Comparison of ENCODE assay signal across 14 cellular contexts in genomic region chr20:50227506-50227905, GRCh38.
"Had no signal": no experiment of that assay in that cellular context is flagged by ENCODE, and none has a peak within 500 bp of the region (broad histone marks: within the 10 kb centered on the region; RNA-seq: fewer than 3 reads in every experiment).

No MANE protein-coding gene starts in this region.

- H3K4me3 Mint-ChIP-seq: activated T-cell treated with anti-CD3 and anti-CD28 coated beads, Interleukin-2, amount 50 U/mL, for 4 hours had no signal

- ATAC-seq: activated CD4-positive, CD25-positive, alpha-beta regulatory T cell treated with anti-CD3 and anti-CD28 coated beads, Interleukin-2, amount 50 U/mL, for 24 hours; gastrocnemius medialis; heart left ventricle; sciatic nerve had no signal

- H3K27ac ChIP-seq: epithelial cell of prostate, gastrocnemius medialis, heart left ventricle had no signal

- H3K4me3 ChIP-seq: ascending aorta, breast epithelium, gastrocnemius medialis, heart left ventricle, lung, ovary, tibial artery had no signal

- H3K9me3 Mint-ChIP-seq: activated T-cell treated with anti-CD3 and anti-CD28 coated beads, Interleukin-2, amount 50 U/mL, for 4 hours had no signal

- DNase-seq: activated CD4-positive, alpha-beta T cell treated with anti-CD3 and anti-CD28 coated beads, Interleukin-2, amount 50 U/mL, for 48 hours; activated T-cell treated with anti-CD3 and anti-CD28 coated beads, Interleukin-2, amount 50 U/mL, for 4 hours; gastrocnemius medialis; heart left ventricle; left cardiac atrium; midbrain; ovary had no signal

- H3K9me3 ChIP-seq: ascending aorta, breast epithelium, gastrocnemius medialis, ovary, tibial artery had no signal

- H3K27me3 ChIP-seq: ascending aorta, breast epithelium, gastrocnemius medialis, heart left ventricle, ovary, tibial artery had no signal

- H3K36me3 ChIP-seq: ascending aorta, breast epithelium, gastrocnemius medialis, heart left ventricle, ovary, tibial artery had no signal

- H3K4me1 ChIP-seq: breast epithelium had no signal
